In the genomic region with DNA sequence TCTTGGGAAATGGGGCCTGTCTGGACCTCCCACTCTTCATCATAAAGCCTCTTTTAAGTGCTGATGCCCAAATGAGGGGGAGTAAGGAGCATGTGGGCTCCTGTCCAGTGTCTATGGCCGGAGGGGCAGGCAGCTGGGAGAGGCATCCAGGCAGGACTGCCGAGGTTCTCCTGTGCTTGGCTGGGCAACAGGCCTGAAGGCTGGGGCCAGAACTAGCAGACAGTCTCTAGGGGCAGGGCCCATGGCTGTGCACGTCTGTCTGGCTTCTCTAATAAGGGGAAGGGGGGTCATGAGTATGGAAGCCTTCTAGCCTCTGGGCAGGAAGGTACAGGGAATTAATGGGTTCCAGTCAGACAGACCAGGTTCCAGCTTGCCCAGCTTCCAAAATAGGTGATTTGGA, we compare ENCODE assay signal across 32 cellular contexts.
"Had no signal": no experiment of that assay in that cellular context is flagged by ENCODE, and none has a peak within 500 bp of the region (broad histone marks: within the 10 kb centered on the region; RNA-seq: fewer than 3 reads in every experiment).

No MANE protein-coding gene starts in this region.

- H3K9me3 Mint-ChIP-seq: activated CD4-positive, alpha-beta T cell treated with anti-CD3 and anti-CD28 coated beads, Interleukin-2, amount 10 ng/mL, durations not matched to agents 24 days and 14 days; activated CD8-positive, alpha-beta T cell treated with anti-CD3 and anti-CD28 coated beads for 36 hours; activated T-helper 17 cell treated with anti-CD3 and anti-CD28 coated beads, Interleukin-2, amount 50 U/mL, for 72 hours; T-helper 1 cell treated with Interleukin-12 subunit alpha and Interleukin-12 subunit beta and Interleukin-4 antibody, amounts not matched to agents 30 μg/mL and 1 μg/mL, for 36 hours; T-helper 2 cell treated with Interferon-gamma antibody and Interleukin-4, amounts not matched to agents 5 μg/mL and 100 μg/mL, for 36 hours had no signal

- ATAC-seq: activated CD8-positive, alpha-beta T cell treated with anti-CD3 and anti-CD28 coated beads for 36 hours; activated T-helper 17 cell treated with anti-CD3 and anti-CD28 coated beads, Interleukin-2, amount 50 U/mL, for 72 hours; K562; PC-3 had no signal

- H3K9me3 ChIP-seq: Peyer's patch had no signal

- H3K27ac ChIP-seq: brain microvascular endothelial cell, cardiac muscle cell, Peyer's patch had no signal

- H3K27ac Mint-ChIP-seq: activated CD4-positive, alpha-beta T cell treated with anti-CD3 and anti-CD28 coated beads, Interleukin-2, amount 10 ng/mL, durations not matched to agents 24 days and 14 days; activated CD8-positive, alpha-beta T cell treated with anti-CD3 and anti-CD28 coated beads for 36 hours; activated naive CD8-positive, alpha-beta T cell treated with anti-CD3 and anti-CD28 coated beads for 36 hours; activated T-cell treated with anti-CD3 and anti-CD28 coated beads, Interleukin-2, amount 50 U/mL, for 72 hours; activated T-helper 17 cell treated with anti-CD3 and anti-CD28 coated beads, Interleukin-2, amount 50 U/mL, for 72 hours; T-helper 1 cell treated with Interleukin-12 subunit alpha and Interleukin-12 subunit beta and Interleukin-4 antibody, amounts not matched to agents 30 μg/mL and 1 μg/mL, for 36 hours; T-helper 2 cell treated with Interferon-gamma antibody and Interleukin-4, amounts not matched to agents 5 μg/mL and 100 μg/mL, for 36 hours had no signal

- H3K36me3 ChIP-seq: brain microvascular endothelial cell, cardiac muscle cell, Peyer's patch had no signal

- H3K4me3 ChIP-seq: cardiac muscle cell, K562, Peyer's patch had no signal

- H3K4me1 ChIP-seq: Peyer's patch had no signal

- H3K4me3 Mint-ChIP-seq: activated CD4-positive, alpha-beta T cell treated with anti-CD3 and anti-CD28 coated beads, Interleukin-2, amount 10 ng/mL, durations not matched to agents 24 days and 14 days; activated CD8-positive, alpha-beta T cell treated with anti-CD3 and anti-CD28 coated beads for 36 hours; activated naive CD8-positive, alpha-beta T cell treated with anti-CD3 and anti-CD28 coated beads for 36 hours; activated T-cell treated with anti-CD3 and anti-CD28 coated beads, Interleukin-2, amount 50 U/mL, for 72 hours; activated T-helper 17 cell treated with anti-CD3 and anti-CD28 coated beads, Interleukin-2, amount 50 U/mL, for 72 hours; T-helper 1 cell treated with Interleukin-12 subunit alpha and Interleukin-12 subunit beta and Interleukin-4 antibody, amounts not matched to agents 30 μg/mL and 1 μg/mL, for 36 hours; T-helper 2 cell treated with Interferon-gamma antibody and Interleukin-4, amounts not matched to agents 5 μg/mL and 100 μg/mL, for 36 hours had no signal

- DNase-seq: activated CD4-positive, alpha-beta T cell treated with anti-CD3 and anti-CD28 coated beads, Interleukin-2, amount 10 ng/mL, durations not matched to agents 24 days and 14 days; activated CD4-positive, alpha-beta T cell treated with anti-CD3 and anti-CD28 coated beads, Interleukin-2, amount 50 U/mL, for 4 hours; activated CD8-positive, alpha-beta T cell treated with anti-CD3 and anti-CD28 coated beads for 36 hours; activated effector memory CD4-positive, alpha-beta T cell treated with anti-CD3 and anti-CD28 coated beads, Interleukin-2, amount 50 U/mL, for 16 hours; activated naive CD4-positive, alpha-beta T cell; activated naive CD4-positive, alpha-beta T cell treated with anti-CD3 and anti-CD28 coated beads, Interleukin-2, amount 50 U/mL, for 16 hours; activated naive CD8-positive, alpha-beta T cell treated with anti-CD3 and anti-CD28 coated beads for 36 hours; activated T-cell treated with anti-CD3 and anti-CD28 coated beads, Interleukin-2, amount 50 U/mL, for 1 hour; activated T-cell treated with anti-CD3 and anti-CD28 coated beads, Interleukin-2, amount 50 U/mL, for 72 hours; amniotic stem cell; aorta; brain microvascular endothelial cell; NCI-H1092 treated with DMSO at 0.1 percent for 48 hours; NCI-H1417; NCI-H146; NCI-H187; NCI-H2029 treated with DMSO at 0.1 percent for 48 hours; NCI-H2107; NCI-H2171; NCI-H510A; NCI-H526; NCI-H748 treated with DMSO at 0.1 percent for 48 hours; NK-92 treated with Interleukin-12 subunit alpha and Interleukin-12 subunit beta, amount 100 ng/mL, for 24 hours; PC-3; Peyer's patch; RPMI8226; SIG-M5 had no signal

- H3K4me1 Mint-ChIP-seq: activated CD4-positive, alpha-beta T cell treated with anti-CD3 and anti-CD28 coated beads, Interleukin-2, amount 10 ng/mL, durations not matched to agents 24 days and 14 days; activated naive CD8-positive, alpha-beta T cell treated with anti-CD3 and anti-CD28 coated beads for 36 hours had no signal

- H3K36me3 Mint-ChIP-seq: activated naive CD8-positive, alpha-beta T cell treated with anti-CD3 and anti-CD28 coated beads for 36 hours had no signal

- H3K27me3 ChIP-seq: brain microvascular endothelial cell, cardiac muscle cell, Peyer's patch had no signal
